ENCODE assay signal across 1 cellular context in the genomic region with DNA sequence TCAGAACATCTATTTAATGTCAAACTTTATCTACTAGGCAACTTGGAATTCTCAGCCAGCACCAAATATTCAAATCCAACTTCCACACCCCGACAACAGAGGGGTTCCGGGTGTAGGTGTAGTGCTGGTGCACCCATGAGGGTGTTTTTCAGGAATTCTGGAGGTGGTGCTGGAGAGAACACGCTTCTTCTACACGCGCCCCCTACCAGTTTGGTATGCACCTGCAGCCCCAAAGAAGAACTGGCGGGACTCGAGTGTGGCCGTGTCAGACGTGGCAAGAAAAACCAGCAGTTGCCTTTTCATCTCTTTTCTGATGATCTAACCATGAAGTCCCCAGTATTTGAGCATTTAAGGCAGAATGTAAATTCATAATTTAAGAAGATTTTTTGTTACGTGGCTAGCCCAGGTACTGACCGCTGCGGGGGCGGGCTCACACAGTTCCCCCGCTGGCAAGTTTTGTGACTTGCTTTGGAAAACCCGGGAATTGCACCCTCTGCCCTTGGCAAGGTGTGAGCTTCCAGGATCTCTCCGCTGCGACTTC.
TF ChIP-seq lines count a peak whose summit lies in the region.

No MANE protein-coding gene starts in this region.

TF ChIP-seq in HEK293, 187 proteins besides CTCF, POLR2A, EP300 and RAD21 (continued from another document and continues in another):
- no peak for TF ChIP-seq ZNF133 (tag by site-specific recombination; IDR thresholded peaks at IDR 0.05)
- TF ChIP-seq GLIS1 (tag by site-specific recombination; IDR thresholded peaks at IDR 0.05) = no peak
- TF ChIP-seq MZF1 (tag by site-specific recombination; IDR thresholded peaks at IDR 0.05; ENCODE audit: borderline replicate concordance) = no peak; the same call in 1 of the 2 replicates
- TF ChIP-seq GFI1B (tag by site-specific recombination; IDR thresholded peaks at IDR 0.05) = no peak
- no peak for TF ChIP-seq ZNF140 (tag by site-specific recombination; IDR thresholded peaks at IDR 0.05)
- TF ChIP-seq ZNF155 (tag by site-specific recombination; IDR thresholded peaks at IDR 0.05) = no peak
- TF ChIP-seq ZNF629 (tag by site-specific recombination; IDR thresholded peaks at IDR 0.05) = peak; percentile 38
- no peak for TF ChIP-seq HOXC10 (CRISPR knock-in tag; IDR thresholded peaks at IDR 0.05)
- no peak for TF ChIP-seq ZNF426 (tag by site-specific recombination; IDR thresholded peaks at IDR 0.05)
- no peak for TF ChIP-seq ZNF416 (tag by site-specific recombination; IDR thresholded peaks at IDR 0.05)
- no peak for TF ChIP-seq ZNF37A (tag by site-specific recombination; IDR thresholded peaks at IDR 0.05)
- no peak for TF ChIP-seq ZNF221 (tag by site-specific recombination; IDR thresholded peaks at IDR 0.05; ENCODE audit: borderline replicate concordance)
- TF ChIP-seq ZNF610 (tag by site-specific recombination; IDR thresholded peaks at IDR 0.05; ENCODE audit: borderline replicate concordance) = no peak
- TF ChIP-seq, protein P1, sequence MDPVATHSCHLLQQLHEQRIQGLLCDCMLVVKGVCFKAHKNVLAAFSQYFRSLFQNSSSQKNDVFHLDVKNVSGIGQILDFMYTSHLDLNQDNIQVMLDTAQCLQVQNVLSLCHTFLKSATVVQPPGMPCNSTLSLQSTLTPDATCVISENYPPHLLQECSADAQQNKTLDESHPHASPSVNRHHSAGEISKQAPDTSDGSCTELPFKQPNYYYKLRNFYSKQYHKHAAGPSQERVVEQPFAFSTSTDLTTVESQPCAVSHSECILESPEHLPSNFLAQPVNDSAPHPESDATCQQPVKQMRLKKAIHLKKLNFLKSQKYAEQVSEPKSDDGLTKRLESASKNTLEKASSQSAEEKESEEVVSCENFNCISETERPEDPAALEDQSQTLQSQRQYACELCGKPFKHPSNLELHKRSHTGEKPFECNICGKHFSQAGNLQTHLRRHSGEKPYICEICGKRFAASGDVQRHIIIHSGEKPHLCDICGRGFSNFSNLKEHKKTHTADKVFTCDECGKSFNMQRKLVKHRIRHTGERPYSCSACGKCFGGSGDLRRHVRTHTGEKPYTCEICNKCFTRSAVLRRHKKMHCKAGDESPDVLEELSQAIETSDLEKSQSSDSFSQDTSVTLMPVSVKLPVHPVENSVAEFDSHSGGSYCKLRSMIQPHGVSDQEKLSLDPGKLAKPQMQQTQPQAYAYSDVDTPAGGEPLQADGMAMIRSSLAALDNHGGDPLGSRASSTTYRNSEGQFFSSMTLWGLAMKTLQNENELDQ (tag by site-specific recombination; IDR thresholded peaks at IDR 0.05; ENCODE audit: low read depth) = no peak
- TF ChIP-seq, protein P2, sequence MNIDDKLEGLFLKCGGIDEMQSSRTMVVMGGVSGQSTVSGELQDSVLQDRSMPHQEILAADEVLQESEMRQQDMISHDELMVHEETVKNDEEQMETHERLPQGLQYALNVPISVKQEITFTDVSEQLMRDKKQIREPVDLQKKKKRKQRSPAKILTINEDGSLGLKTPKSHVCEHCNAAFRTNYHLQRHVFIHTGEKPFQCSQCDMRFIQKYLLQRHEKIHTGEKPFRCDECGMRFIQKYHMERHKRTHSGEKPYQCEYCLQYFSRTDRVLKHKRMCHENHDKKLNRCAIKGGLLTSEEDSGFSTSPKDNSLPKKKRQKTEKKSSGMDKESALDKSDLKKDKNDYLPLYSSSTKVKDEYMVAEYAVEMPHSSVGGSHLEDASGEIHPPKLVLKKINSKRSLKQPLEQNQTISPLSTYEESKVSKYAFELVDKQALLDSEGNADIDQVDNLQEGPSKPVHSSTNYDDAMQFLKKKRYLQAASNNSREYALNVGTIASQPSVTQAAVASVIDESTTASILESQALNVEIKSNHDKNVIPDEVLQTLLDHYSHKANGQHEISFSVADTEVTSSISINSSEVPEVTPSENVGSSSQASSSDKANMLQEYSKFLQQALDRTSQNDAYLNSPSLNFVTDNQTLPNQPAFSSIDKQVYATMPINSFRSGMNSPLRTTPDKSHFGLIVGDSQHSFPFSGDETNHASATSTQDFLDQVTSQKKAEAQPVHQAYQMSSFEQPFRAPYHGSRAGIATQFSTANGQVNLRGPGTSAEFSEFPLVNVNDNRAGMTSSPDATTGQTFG (tag by site-specific recombination; IDR thresholded peaks at IDR 0.05; ENCODE audit: borderline replicate concordance) = no peak
- TF ChIP-seq ZNF521 (tag by site-specific recombination; IDR thresholded peaks at IDR 0.05) = no peak
- no peak; the same call in 1 of the 2 replicates for TF ChIP-seq SP2 (tag by site-specific recombination; IDR thresholded peaks at IDR 0.05)
- TF ChIP-seq ZFP41 (tag by site-specific recombination; IDR thresholded peaks at IDR 0.05; ENCODE audit: borderline replicate concordance) = no peak
- TF ChIP-seq KLF1 (tag by site-specific recombination; IDR thresholded peaks at IDR 0.05) = no peak
- no peak for TF ChIP-seq ZNF530 (tag by site-specific recombination; IDR thresholded peaks at IDR 0.05; ENCODE audit: low read depth)
- TF ChIP-seq, protein P3, sequence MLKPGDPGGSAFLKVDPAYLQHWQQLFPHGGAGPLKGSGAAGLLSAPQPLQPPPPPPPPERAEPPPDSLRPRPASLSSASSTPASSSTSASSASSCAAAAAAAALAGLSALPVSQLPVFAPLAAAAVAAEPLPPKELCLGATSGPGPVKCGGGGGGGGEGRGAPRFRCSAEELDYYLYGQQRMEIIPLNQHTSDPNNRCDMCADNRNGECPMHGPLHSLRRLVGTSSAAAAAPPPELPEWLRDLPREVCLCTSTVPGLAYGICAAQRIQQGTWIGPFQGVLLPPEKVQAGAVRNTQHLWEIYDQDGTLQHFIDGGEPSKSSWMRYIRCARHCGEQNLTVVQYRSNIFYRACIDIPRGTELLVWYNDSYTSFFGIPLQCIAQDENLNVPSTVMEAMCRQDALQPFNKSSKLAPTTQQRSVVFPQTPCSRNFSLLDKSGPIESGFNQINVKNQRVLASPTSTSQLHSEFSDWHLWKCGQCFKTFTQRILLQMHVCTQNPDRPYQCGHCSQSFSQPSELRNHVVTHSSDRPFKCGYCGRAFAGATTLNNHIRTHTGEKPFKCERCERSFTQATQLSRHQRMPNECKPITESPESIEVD (tag by site-specific recombination; IDR thresholded peaks at IDR 0.05) = no peak
- no peak for TF ChIP-seq ZNF174 (tag by site-specific recombination; IDR thresholded peaks at IDR 0.05)
- TF ChIP-seq, protein P4, sequence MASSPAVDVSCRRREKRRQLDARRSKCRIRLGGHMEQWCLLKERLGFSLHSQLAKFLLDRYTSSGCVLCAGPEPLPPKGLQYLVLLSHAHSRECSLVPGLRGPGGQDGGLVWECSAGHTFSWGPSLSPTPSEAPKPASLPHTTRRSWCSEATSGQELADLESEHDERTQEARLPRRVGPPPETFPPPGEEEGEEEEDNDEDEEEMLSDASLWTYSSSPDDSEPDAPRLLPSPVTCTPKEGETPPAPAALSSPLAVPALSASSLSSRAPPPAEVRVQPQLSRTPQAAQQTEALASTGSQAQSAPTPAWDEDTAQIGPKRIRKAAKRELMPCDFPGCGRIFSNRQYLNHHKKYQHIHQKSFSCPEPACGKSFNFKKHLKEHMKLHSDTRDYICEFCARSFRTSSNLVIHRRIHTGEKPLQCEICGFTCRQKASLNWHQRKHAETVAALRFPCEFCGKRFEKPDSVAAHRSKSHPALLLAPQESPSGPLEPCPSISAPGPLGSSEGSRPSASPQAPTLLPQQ (tag by site-specific recombination; IDR thresholded peaks at IDR 0.05) = no peak
- no peak for TF ChIP-seq ZNF514 (tag by site-specific recombination; IDR thresholded peaks at IDR 0.05)
- TF ChIP-seq, protein P5, sequence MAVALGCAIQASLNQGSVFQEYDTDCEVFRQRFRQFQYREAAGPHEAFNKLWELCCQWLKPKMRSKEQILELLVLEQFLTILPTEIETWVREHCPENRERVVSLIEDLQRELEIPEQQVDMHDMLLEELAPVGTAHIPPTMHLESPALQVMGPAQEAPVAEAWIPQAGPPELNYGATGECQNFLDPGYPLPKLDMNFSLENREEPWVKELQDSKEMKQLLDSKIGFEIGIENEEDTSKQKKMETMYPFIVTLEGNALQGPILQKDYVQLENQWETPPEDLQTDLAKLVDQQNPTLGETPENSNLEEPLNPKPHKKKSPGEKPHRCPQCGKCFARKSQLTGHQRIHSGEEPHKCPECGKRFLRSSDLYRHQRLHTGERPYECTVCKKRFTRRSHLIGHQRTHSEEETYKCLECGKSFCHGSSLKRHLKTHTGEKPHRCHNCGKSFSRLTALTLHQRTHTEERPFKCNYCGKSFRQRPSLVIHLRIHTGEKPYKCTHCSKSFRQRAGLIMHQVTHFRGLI (tag by site-specific recombination; IDR thresholded peaks at IDR 0.05) = no peak
- peak; percentile 76 for TF ChIP-seq ZNF600 (tag by site-specific recombination; IDR thresholded peaks at IDR 0.05)
- no peak for TF ChIP-seq ZNF48 (tag by site-specific recombination; IDR thresholded peaks at IDR 0.05)
- no peak for TF ChIP-seq ZNF354C (tag by site-specific recombination; IDR thresholded peaks at IDR 0.05; ENCODE audit: borderline replicate concordance, low read depth)
- TF ChIP-seq ZNF529 (tag by site-specific recombination; IDR thresholded peaks at IDR 0.05; ENCODE audit: insufficient replicate concordance) = no peak
- no peak for TF ChIP-seq ZNF585B (tag by site-specific recombination; IDR thresholded peaks at IDR 0.05)
- TF ChIP-seq, protein P6, sequence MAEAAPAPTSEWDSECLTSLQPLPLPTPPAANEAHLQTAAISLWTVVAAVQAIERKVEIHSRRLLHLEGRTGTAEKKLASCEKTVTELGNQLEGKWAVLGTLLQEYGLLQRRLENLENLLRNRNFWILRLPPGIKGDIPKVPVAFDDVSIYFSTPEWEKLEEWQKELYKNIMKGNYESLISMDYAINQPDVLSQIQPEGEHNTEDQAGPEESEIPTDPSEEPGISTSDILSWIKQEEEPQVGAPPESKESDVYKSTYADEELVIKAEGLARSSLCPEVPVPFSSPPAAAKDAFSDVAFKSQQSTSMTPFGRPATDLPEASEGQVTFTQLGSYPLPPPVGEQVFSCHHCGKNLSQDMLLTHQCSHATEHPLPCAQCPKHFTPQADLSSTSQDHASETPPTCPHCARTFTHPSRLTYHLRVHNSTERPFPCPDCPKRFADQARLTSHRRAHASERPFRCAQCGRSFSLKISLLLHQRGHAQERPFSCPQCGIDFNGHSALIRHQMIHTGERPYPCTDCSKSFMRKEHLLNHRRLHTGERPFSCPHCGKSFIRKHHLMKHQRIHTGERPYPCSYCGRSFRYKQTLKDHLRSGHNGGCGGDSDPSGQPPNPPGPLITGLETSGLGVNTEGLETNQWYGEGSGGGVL (tag by site-specific recombination; IDR thresholded peaks at IDR 0.05) = no peak
- TF ChIP-seq ZNF768 (tag by site-specific recombination; IDR thresholded peaks at IDR 0.05) = no peak
- no peak for TF ChIP-seq ZBTB21 (tag by site-specific recombination; IDR thresholded peaks at IDR 0.05)
- TF ChIP-seq IKZF3 (tag by site-specific recombination; IDR thresholded peaks at IDR 0.05) = peak; percentile 58
- TF ChIP-seq ZNF214 (tag by site-specific recombination; IDR thresholded peaks at IDR 0.05; ENCODE audit: borderline replicate concordance) = no peak
- TF ChIP-seq, protein P7, sequence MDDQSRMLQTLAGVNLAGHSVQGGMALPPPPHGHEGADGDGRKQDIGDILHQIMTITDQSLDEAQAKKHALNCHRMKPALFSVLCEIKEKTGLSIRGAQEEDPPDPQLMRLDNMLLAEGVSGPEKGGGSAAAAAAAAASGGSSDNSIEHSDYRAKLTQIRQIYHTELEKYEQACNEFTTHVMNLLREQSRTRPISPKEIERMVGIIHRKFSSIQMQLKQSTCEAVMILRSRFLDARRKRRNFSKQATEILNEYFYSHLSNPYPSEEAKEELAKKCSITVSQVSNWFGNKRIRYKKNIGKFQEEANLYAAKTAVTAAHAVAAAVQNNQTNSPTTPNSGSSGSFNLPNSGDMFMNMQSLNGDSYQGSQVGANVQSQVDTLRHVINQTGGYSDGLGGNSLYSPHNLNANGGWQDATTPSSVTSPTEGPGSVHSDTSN (CRISPR knock-in tag; IDR thresholded peaks at IDR 0.05) = no peak
- TF ChIP-seq ZNF670 (tag by site-specific recombination; IDR thresholded peaks at IDR 0.05; ENCODE audit: low read depth) = no peak
- TF ChIP-seq ZIC2 (tag by site-specific recombination; IDR thresholded peaks at IDR 0.05) = no peak
- no peak for TF ChIP-seq ZNF302 (tag by site-specific recombination; IDR thresholded peaks at IDR 0.05; ENCODE audit: low read depth)
- TF ChIP-seq ZNF621 (tag by site-specific recombination; IDR thresholded peaks at IDR 0.05) = no peak
- no peak; the same call in 1 of the 2 replicates for TF ChIP-seq ZNF423 (tag by site-specific recombination; IDR thresholded peaks at IDR 0.05)
- no peak for TF ChIP-seq ZNF23 (tag by site-specific recombination; IDR thresholded peaks at IDR 0.05; ENCODE audit: borderline replicate concordance)
- TF ChIP-seq ZNF660 (tag by site-specific recombination; IDR thresholded peaks at IDR 0.05) = 0 out of 2 replicates have a peak, but pooled peaks have one; percentile 71
- TF ChIP-seq, protein P8, sequence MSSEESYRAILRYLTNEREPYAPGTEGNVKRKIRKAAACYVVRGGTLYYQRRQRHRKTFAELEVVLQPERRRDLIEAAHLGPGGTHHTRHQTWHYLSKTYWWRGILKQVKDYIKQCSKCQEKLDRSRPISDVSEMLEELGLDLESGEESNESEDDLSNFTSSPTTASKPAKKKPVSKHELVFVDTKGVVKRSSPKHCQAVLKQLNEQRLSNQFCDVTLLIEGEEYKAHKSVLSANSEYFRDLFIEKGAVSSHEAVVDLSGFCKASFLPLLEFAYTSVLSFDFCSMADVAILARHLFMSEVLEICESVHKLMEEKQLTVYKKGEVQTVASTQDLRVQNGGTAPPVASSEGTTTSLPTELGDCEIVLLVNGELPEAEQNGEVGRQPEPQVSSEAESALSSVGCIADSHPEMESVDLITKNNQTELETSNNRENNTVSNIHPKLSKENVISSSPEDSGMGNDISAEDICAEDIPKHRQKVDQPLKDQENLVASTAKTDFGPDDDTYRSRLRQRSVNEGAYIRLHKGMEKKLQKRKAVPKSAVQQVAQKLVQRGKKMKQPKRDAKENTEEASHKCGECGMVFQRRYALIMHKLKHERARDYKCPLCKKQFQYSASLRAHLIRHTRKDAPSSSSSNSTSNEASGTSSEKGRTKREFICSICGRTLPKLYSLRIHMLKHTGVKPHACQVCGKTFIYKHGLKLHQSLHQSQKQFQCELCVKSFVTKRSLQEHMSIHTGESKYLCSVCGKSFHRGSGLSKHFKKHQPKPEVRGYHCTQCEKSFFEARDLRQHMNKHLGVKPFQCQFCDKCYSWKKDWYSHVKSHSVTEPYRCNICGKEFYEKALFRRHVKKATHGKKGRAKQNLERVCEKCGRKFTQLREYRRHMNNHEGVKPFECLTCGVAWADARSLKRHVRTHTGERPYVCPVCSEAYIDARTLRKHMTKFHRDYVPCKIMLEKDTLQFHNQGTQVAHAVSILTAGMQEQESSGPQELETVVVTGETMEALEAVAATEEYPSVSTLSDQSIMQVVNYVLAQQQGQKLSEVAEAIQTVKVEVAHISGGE (tag by site-specific recombination; conservative IDR thresholded peaks at IDR 0.05; ENCODE audit: low read depth) = peak; percentile 47; the same call in 1 of the 2 replicates
- TF ChIP-seq ZNF404 (tag by site-specific recombination; IDR thresholded peaks at IDR 0.05) = no peak
- TF ChIP-seq ZNF239 (tag by site-specific recombination; IDR thresholded peaks at IDR 0.05) = no peak
- TF ChIP-seq ZNF510 (tag by site-specific recombination; IDR thresholded peaks at IDR 0.05; ENCODE audit: insufficient replicate concordance) = no peak
- TF ChIP-seq ZNF626 (tag by site-specific recombination; IDR thresholded peaks at IDR 0.05) = no peak
- TF ChIP-seq, protein P9, sequence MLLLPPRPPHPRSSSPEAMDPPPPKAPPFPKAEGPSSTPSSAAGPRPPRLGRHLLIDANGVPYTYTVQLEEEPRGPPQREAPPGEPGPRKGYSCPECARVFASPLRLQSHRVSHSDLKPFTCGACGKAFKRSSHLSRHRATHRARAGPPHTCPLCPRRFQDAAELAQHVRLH (tag by site-specific recombination; IDR thresholded peaks at IDR 0.05) = no peak
- no peak for TF ChIP-seq KLF10 (tag by site-specific recombination; IDR thresholded peaks at IDR 0.05)
- no peak for TF ChIP-seq SCRT1 (tag by site-specific recombination; IDR thresholded peaks at IDR 0.05; ENCODE audit: borderline replicate concordance)
